26 cellular contexts compared by ENCODE assay signal in the genomic region with DNA sequence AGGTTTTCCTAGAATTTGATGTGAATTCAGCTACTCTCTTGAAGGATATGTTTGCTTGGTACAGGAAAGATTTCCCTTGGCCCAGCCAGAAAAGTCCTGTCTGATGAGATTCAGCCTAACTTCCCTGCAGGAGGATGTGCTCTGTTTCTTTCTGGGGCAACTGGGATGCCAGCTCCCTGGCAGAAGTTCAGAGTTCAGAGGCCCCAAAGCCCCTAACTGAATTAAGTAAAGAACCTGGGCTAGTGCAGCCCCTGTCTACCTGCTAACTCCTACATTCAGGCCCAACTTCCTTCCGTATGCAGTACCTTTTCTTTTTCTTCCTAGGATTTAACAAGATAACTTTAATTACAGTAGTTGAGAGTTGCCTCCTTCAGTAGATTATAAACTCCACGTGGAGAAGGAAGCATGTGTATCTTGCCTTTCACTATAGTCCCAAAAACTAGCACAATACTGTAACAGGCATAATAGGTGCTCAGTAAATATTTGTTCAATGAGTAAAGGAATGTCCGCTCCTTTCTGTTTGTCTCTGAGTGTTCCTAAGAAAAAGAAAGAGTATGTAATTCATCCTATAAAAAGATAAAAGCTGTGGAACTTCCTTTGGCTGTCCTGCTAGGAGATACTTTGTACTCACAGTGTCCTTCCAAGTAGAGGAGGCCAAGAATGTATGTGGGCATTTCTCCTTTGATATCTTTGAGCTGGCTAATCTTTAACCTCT.
"Had no signal": no experiment of that assay in that cellular context is flagged by ENCODE, and none has a peak within 500 bp of the region (broad histone marks: within the 10 kb centered on the region; RNA-seq: fewer than 3 reads in every experiment).

No MANE protein-coding gene starts in this region.

- DNase-seq: activated B cell treated with CpG ODN at 0.5 μM for 24 hours; activated CD4-positive, alpha-beta T cell treated with anti-CD3 and anti-CD28 coated beads, Interleukin-2, amount 50 U/mL, for 1 hour; activated CD8-positive, alpha-beta T cell treated with anti-CD3 and anti-CD28 coated beads for 36 hours; activated gamma-delta T cell treated with Interleukin-2 at 50 U/mL for 16 hours; activated naive CD4-positive, alpha-beta T cell treated with anti-CD3 and anti-CD28 coated beads, Interleukin-2, amount 50 U/mL, for 16 hours; activated T-cell treated with anti-CD3 and anti-CD28 coated beads, Interleukin-2, amount 50 U/mL, for 4 hours; amniotic stem cell; central memory CD4-positive, alpha-beta T cell; dermis blood vessel endothelial cell; effector CD4-positive, alpha-beta T cell; foreskin keratinocyte; heart left ventricle; kidney glomerular epithelial cell; left lung; lower lobe of right lung; mesenchymal stem cell; right lobe of liver; stimulated activated CD4-positive, alpha-beta T cell treated with anti-CD3 and anti-CD28 coated beads, Interleukin-12 subunit alpha, Interleukin-12 subunit beta, amount 100 ng/mL, for 4 hours; stimulated activated CD4-positive, alpha-beta T cell treated with anti-CD3 and anti-CD28 coated beads, Interleukin-4, amount 100 ng/mL, for 24 hours; upper lobe of left lung had no signal

- H3K27me3 ChIP-seq: right lobe of liver, upper lobe of left lung, vagina had no signal

- H3K4me1 ChIP-seq: esophagus muscularis mucosa, foreskin keratinocyte, heart left ventricle, left lung, lower lobe of right lung, upper lobe of left lung, vagina had no signal

- H3K4me3 Mint-ChIP-seq: activated B cell treated with CpG ODN at 0.5 μM for 24 hours; activated CD8-positive, alpha-beta T cell treated with anti-CD3 and anti-CD28 coated beads for 36 hours; activated T-cell treated with anti-CD3 and anti-CD28 coated beads, Interleukin-2, amount 50 U/mL, for 4 hours; activated T-helper 17 cell treated with anti-CD3 and anti-CD28 coated beads, Interleukin-2, amount 50 U/mL, for 72 hours; natural killer cell treated with Interleukin-12 subunit alpha and Interleukin-12 subunit beta and Interleukin-15 and Interleukin-18, amount 100 ng/mL, for 72 hours; stimulated activated effector memory CD8-positive, alpha-beta T cell treated with anti-CD3 and anti-CD28 coated beads, Interleukin-12 subunit alpha, Interleukin-12 subunit beta, amount 100 ng/mL, for 72 hours; stimulated activated naive CD8-positive, alpha-beta T cell treated with anti-CD3 and anti-CD28 coated beads, Interleukin-15, Interleukin-2, amounts not matched to agents 100 ng/mL and 50 ng/mL, for 24 hours had no signal

- ATAC-seq: activated CD8-positive, alpha-beta T cell treated with anti-CD3 and anti-CD28 coated beads for 36 hours; activated T-cell treated with anti-CD3 and anti-CD28 coated beads, Interleukin-2, amount 50 U/mL, for 4 hours; activated T-helper 17 cell treated with anti-CD3 and anti-CD28 coated beads, Interleukin-2, amount 50 U/mL, for 72 hours; foreskin keratinocyte; heart left ventricle; left lung; lower lobe of right lung; natural killer cell treated with Interleukin-12 subunit alpha and Interleukin-12 subunit beta and Interleukin-15 and Interleukin-18, amount 100 ng/mL, for 72 hours; stimulated activated effector memory CD8-positive, alpha-beta T cell treated with anti-CD3 and anti-CD28 coated beads, Interleukin-12 subunit alpha, Interleukin-12 subunit beta, amount 100 ng/mL, for 72 hours had no signal

- H3K9me3 ChIP-seq: esophagus muscularis mucosa, heart left ventricle, left lung, lower lobe of right lung, right lobe of liver, upper lobe of left lung, vagina had no signal

- H3K9me3 Mint-ChIP-seq: activated B cell treated with CpG ODN at 0.5 μM for 24 hours; activated CD8-positive, alpha-beta T cell treated with anti-CD3 and anti-CD28 coated beads for 36 hours; activated T-cell treated with anti-CD3 and anti-CD28 coated beads, Interleukin-2, amount 50 U/mL, for 4 hours; activated T-helper 17 cell treated with anti-CD3 and anti-CD28 coated beads, Interleukin-2, amount 50 U/mL, for 72 hours; natural killer cell treated with Interleukin-12 subunit alpha and Interleukin-12 subunit beta and Interleukin-15 and Interleukin-18, amount 100 ng/mL, for 72 hours; stimulated activated effector memory CD8-positive, alpha-beta T cell treated with anti-CD3 and anti-CD28 coated beads, Interleukin-12 subunit alpha, Interleukin-12 subunit beta, amount 100 ng/mL, for 72 hours; stimulated activated naive CD8-positive, alpha-beta T cell treated with anti-CD3 and anti-CD28 coated beads, Interleukin-15, Interleukin-2, amounts not matched to agents 100 ng/mL and 50 ng/mL, for 24 hours had no signal

- H3K36me3 Mint-ChIP-seq: natural killer cell treated with Interleukin-12 subunit alpha and Interleukin-12 subunit beta and Interleukin-15 and Interleukin-18, amount 100 ng/mL, for 72 hours; stimulated activated effector memory CD8-positive, alpha-beta T cell treated with anti-CD3 and anti-CD28 coated beads, Interleukin-12 subunit alpha, Interleukin-12 subunit beta, amount 100 ng/mL, for 72 hours had no signal

- H3K4me1 Mint-ChIP-seq: activated B cell treated with CpG ODN at 0.5 μM for 24 hours; activated T-helper 17 cell treated with anti-CD3 and anti-CD28 coated beads, Interleukin-2, amount 50 U/mL, for 72 hours; stimulated activated effector memory CD8-positive, alpha-beta T cell treated with anti-CD3 and anti-CD28 coated beads, Interleukin-12 subunit alpha, Interleukin-12 subunit beta, amount 100 ng/mL, for 72 hours had no signal

- H3K27ac Mint-ChIP-seq: activated B cell treated with CpG ODN at 0.5 μM for 24 hours; activated CD8-positive, alpha-beta T cell treated with anti-CD3 and anti-CD28 coated beads for 36 hours; activated T-helper 17 cell treated with anti-CD3 and anti-CD28 coated beads, Interleukin-2, amount 50 U/mL, for 72 hours; natural killer cell treated with Interleukin-12 subunit alpha and Interleukin-12 subunit beta and Interleukin-15 and Interleukin-18, amount 100 ng/mL, for 72 hours; stimulated activated effector memory CD8-positive, alpha-beta T cell treated with anti-CD3 and anti-CD28 coated beads, Interleukin-12 subunit alpha, Interleukin-12 subunit beta, amount 100 ng/mL, for 72 hours; stimulated activated naive CD8-positive, alpha-beta T cell treated with anti-CD3 and anti-CD28 coated beads, Interleukin-15, Interleukin-2, amounts not matched to agents 100 ng/mL and 50 ng/mL, for 24 hours had no signal

- H3K27ac ChIP-seq: esophagus muscularis mucosa, foreskin keratinocyte, heart left ventricle, left lung, lower lobe of right lung, right lobe of liver, upper lobe of left lung, vagina had no signal

- H3K36me3 ChIP-seq: esophagus muscularis mucosa, heart left ventricle, left lung, lower lobe of right lung, right lobe of liver, upper lobe of left lung, vagina had no signal

- H3K4me3 ChIP-seq: esophagus muscularis mucosa, heart left ventricle, left lung, lower lobe of right lung, right lobe of liver, upper lobe of left lung, vagina had no signal
